In genomic region chr2:48198285-48198821, GRCh38 we compare ENCODE assay signal across 12 cellular contexts.
"Had no signal": no experiment of that assay in that cellular context is flagged by ENCODE, and none has a peak within 500 bp of the region (broad histone marks: within the 10 kb centered on the region; RNA-seq: fewer than 3 reads in every experiment).

No MANE protein-coding gene starts in this region.

- H3K36me3 ChIP-seq: gastroesophageal sphincter, neural progenitor cell, pancreas had no signal

- H3K27ac ChIP-seq: gastroesophageal sphincter, neural progenitor cell, pancreas had no signal

- H3K9ac ChIP-seq: neural progenitor cell had no signal

- H3K9me3 ChIP-seq: gastroesophageal sphincter, pancreas had no signal

- H3K27me3 ChIP-seq: gastroesophageal sphincter, neural progenitor cell, pancreas had no signal

- H2AFZ ChIP-seq: neural progenitor cell had no signal

- H3K4me1 ChIP-seq: gastroesophageal sphincter, pancreas had no signal

- H3K4me3 ChIP-seq: gastroesophageal sphincter, neural progenitor cell, pancreas had no signal

- DNase-seq: activated CD4-positive, alpha-beta T cell treated with anti-CD3 and anti-CD28 coated beads for 48 hours; activated CD8-positive, alpha-beta memory T cell treated with anti-CD3 and anti-CD28 coated beads, Interleukin-2, amount 50 U/mL, for 48 hours; activated gamma-delta T cell; activated T-cell treated with anti-CD3 and anti-CD28 coated beads, Interleukin-2, amount 50 U/mL, for 72 hours; amniotic stem cell; left colon; mammary epithelial cell; pancreas; stimulated activated CD4-positive, alpha-beta T cell treated with anti-CD3 and anti-CD28 coated beads, Interleukin-12 subunit alpha, Interleukin-12 subunit beta, amount 100 ng/mL, for 4 hours; stimulated activated CD4-positive, alpha-beta T cell treated with anti-CD3 and anti-CD28 coated beads, Interleukin-2, amount 100 ng/mL, for 24 hours had no signal
